ENCODE assay signal across 23 cellular contexts in genomic region chr4:184728858-184729257, GRCh38. TPM values are rescaled to one million over a fixed set of nuclear protein-coding genes. Genes with fewer than 3 reads are reported as not detected.
DNase-seq lines count a peak whose midpoint lies in the region; ATAC-seq, FAIRE-seq and TF ChIP-seq lines count a peak whose summit lies in the region.
"Had no signal": no experiment of that assay in that cellular context is flagged by ENCODE, and none has a peak within 500 bp of the region (broad histone marks: within the 10 kb centered on the region; RNA-seq: fewer than 3 reads in every experiment).

No MANE protein-coding gene starts in this region.

- no peaks in the 10 kb centered on the region for H3K9me3 ChIP-seq in astrocyte (ENCODE audit: insufficient read depth, low read depth, low read length)
- H3K9me3 ChIP-seq: pancreas, upper lobe of right lung had no signal

- H3K27me3 Mint-ChIP-seq in astrocyte (ENCODE audit: low read depth, unreplicated experiment) (no peaks in the 10 kb centered on the region), osteocyte (ENCODE audit: unreplicated experiment) (no peaks in the 10 kb centered on the region)
- H3K27me3 Mint-ChIP-seq: activated CD4-positive, alpha-beta memory T cell treated with anti-CD3 and anti-CD28 coated beads, Interleukin-2, amount 10 ng/mL, durations not matched to agents 7 days and 5 days; activated T-cell treated with anti-CD3 and anti-CD28 coated beads, Interleukin-2, amount 50 U/mL, for 24 hours; stimulated activated naive CD8-positive, alpha-beta T cell treated with anti-CD3 and anti-CD28 coated beads, Interleukin-15, amount 100 ng/mL, for 72 hours had no signal

- H3K27ac ChIP-seq in astrocyte (ENCODE audit: low read depth, low read length), result peak overlapping the region; percentile 49
- H3K27ac ChIP-seq: pancreas, RWPE1, upper lobe of right lung, VCaP had no signal

- H3K36me3 ChIP-seq in astrocyte (ENCODE audit: insufficient read depth, low read length), result peaks cover 4% of the 10 kb centered on the region
- H3K36me3 ChIP-seq: pancreas, upper lobe of right lung had no signal

- H3K27ac Mint-ChIP-seq in astrocyte (ENCODE audit: unreplicated experiment), result no peak overlapping the region
- peak overlapping the region; percentile 6 for H3K27ac Mint-ChIP-seq in osteocyte (ENCODE audit: unreplicated experiment)
- H3K27ac Mint-ChIP-seq in activated naive CD4-positive, alpha-beta T cell treated with anti-CD3 and anti-CD28 coated beads, Interleukin-2, amount 50 U/mL, for 72 hours, result no peak overlapping the region
- H3K27ac Mint-ChIP-seq: activated CD4-positive, alpha-beta memory T cell treated with anti-CD3 and anti-CD28 coated beads, Interleukin-2, amount 10 ng/mL, durations not matched to agents 7 days and 5 days; activated T-cell treated with anti-CD3 and anti-CD28 coated beads, Interleukin-2, amount 50 U/mL, for 24 hours had no signal

- H3K4me3 ChIP-seq in astrocyte (ENCODE audit: insufficient read depth, low read depth, low read length) (no peak overlapping the region), fibroblast of mammary gland (ENCODE audit: control insufficient read depth, low read depth, low read length) (no peak overlapping the region)
- H3K4me3 ChIP-seq: pancreas, upper lobe of right lung had no signal

- no peak overlapping the region for H3K4me3 Mint-ChIP-seq in astrocyte (ENCODE audit: unreplicated experiment)
- no peak overlapping the region for H3K4me3 Mint-ChIP-seq in osteocyte (ENCODE audit: unreplicated experiment)
- H3K4me3 Mint-ChIP-seq: activated CD4-positive, alpha-beta memory T cell treated with anti-CD3 and anti-CD28 coated beads, Interleukin-2, amount 10 ng/mL, durations not matched to agents 7 days and 5 days; activated T-cell treated with anti-CD3 and anti-CD28 coated beads, Interleukin-2, amount 50 U/mL, for 24 hours; stimulated activated naive CD8-positive, alpha-beta T cell treated with anti-CD3 and anti-CD28 coated beads, Interleukin-15, amount 100 ng/mL, for 72 hours had no signal

- ATAC-seq in GM19455 (IDR thresholded peaks at IDR 0.05; ENCODE audit: unreplicated experiment), result no peak
- no peak for ATAC-seq in GM21381 (IDR thresholded peaks at IDR 0.05; ENCODE audit: unreplicated experiment)
- ATAC-seq in activated naive CD4-positive, alpha-beta T cell treated with anti-CD3 and anti-CD28 coated beads, Interleukin-2, amount 50 U/mL, for 72 hours, result no peak
- ATAC-seq: left ventricle myocardium superior; pancreas; stimulated activated naive CD8-positive, alpha-beta T cell treated with anti-CD3 and anti-CD28 coated beads, Interleukin-15, amount 100 ng/mL, for 72 hours; upper lobe of right lung had no signal

- H3K4me1 Mint-ChIP-seq in astrocyte (ENCODE audit: low read depth, unreplicated experiment) (peaks cover 14% of the 10 kb centered on the region), osteocyte (ENCODE audit: unreplicated experiment) (peaks cover 32% of the 10 kb centered on the region)

- H3K36me3 Mint-ChIP-seq in astrocyte (ENCODE audit: low read depth, unreplicated experiment) (no peaks in the 10 kb centered on the region), osteocyte (ENCODE audit: unreplicated experiment) (no peaks in the 10 kb centered on the region)
- H3K36me3 Mint-ChIP-seq in activated naive CD4-positive, alpha-beta T cell treated with anti-CD3 and anti-CD28 coated beads, Interleukin-2, amount 50 U/mL, for 72 hours, result peaks cover 44 to 52% of the 10 kb centered on the region in 2 donors

- no peak overlapping the region for H2AFZ ChIP-seq in astrocyte (ENCODE audit: low read depth, low read length)

- peak overlapping the region; percentile 47 for H3K4me2 ChIP-seq in astrocyte (ENCODE audit: low read length)

- H3K9me3 Mint-ChIP-seq in astrocyte (ENCODE audit: unreplicated experiment), result no peaks in the 10 kb centered on the region
- no peaks in the 10 kb centered on the region for H3K9me3 Mint-ChIP-seq in osteocyte (ENCODE audit: unreplicated experiment)
- H3K9me3 Mint-ChIP-seq in activated naive CD4-positive, alpha-beta T cell treated with anti-CD3 and anti-CD28 coated beads, Interleukin-2, amount 50 U/mL, for 72 hours, result no peaks in the 10 kb centered on the region
- H3K9me3 Mint-ChIP-seq: activated CD4-positive, alpha-beta memory T cell treated with anti-CD3 and anti-CD28 coated beads, Interleukin-2, amount 10 ng/mL, durations not matched to agents 7 days and 5 days; activated T-cell treated with anti-CD3 and anti-CD28 coated beads, Interleukin-2, amount 50 U/mL, for 24 hours; stimulated activated naive CD8-positive, alpha-beta T cell treated with anti-CD3 and anti-CD28 coated beads, Interleukin-15, amount 100 ng/mL, for 72 hours had no signal

- H3K9ac ChIP-seq in astrocyte (ENCODE audit: low read length), result peak overlapping the region; percentile 15

- peaks cover 23% of the 10 kb centered on the region for H3K4me1 ChIP-seq in astrocyte (ENCODE audit: insufficient read depth, low read length)
- H3K4me1 ChIP-seq: pancreas had no signal

- no peak for FAIRE-seq in astrocyte (lab: Jason Lieb, UNC)
- FAIRE-seq: pancreas had no signal

- H3K27me3 ChIP-seq in astrocyte (ENCODE audit: insufficient read depth, low read length), result no peaks in the 10 kb centered on the region
- H3K27me3 ChIP-seq: pancreas, upper lobe of right lung had no signal

- peak; percentile 86 for DNase-seq in HT1080 (ENCODE audit: low read depth)
- DNase-seq in astrocyte (ENCODE audit: low read depth), result peak; percentile 61
- peak; percentile 26 for DNase-seq in fibroblast of mammary gland (ENCODE audit: low read depth)
- no peak for DNase-seq in osteocyte (ENCODE audit: extremely low spot score, unreplicated experiment)
- no peak for DNase-seq in NCI-H1436 treated with DMSO at 0.1 percent for 48 hours (lab: John Stamatoyannopoulos, UW)
- DNase-seq in activated naive CD4-positive, alpha-beta T cell treated with anti-CD3 and anti-CD28 coated beads, Interleukin-2, amount 50 U/mL, for 72 hours (ENCODE audit: low spot score in 2 of 2), result no peak
- DNase-seq: activated CD4-positive, alpha-beta memory T cell treated with anti-CD3 and anti-CD28 coated beads, Interleukin-2, amount 10 ng/mL, durations not matched to agents 7 days and 5 days; activated naive CD4-positive, alpha-beta T cell treated with Interleukin-2 at 50 U/mL for 16 hours; activated T-cell treated with anti-CD3 and anti-CD28 coated beads, Interleukin-2, amount 50 U/mL, for 24 hours; AML-193; aorta; COR-L47; KBM-7; left ventricle myocardium superior; NCI-H2029 treated with DMSO at 0.1 percent for 48 hours; pancreas; stimulated activated naive CD8-positive, alpha-beta T cell treated with anti-CD3 and anti-CD28 coated beads, Interleukin-15, amount 100 ng/mL, for 72 hours; T-helper 1 cell; upper lobe of right lung had no signal

- TF ChIP-seq CTCF in astrocyte (IDR thresholded peaks at IDR 0.05; ENCODE audit: insufficient read depth, low read depth, low read length) (no peak), fibroblast of mammary gland (conservative IDR thresholded peaks at IDR 0.05; ENCODE audit: control insufficient read depth, insufficient read depth, low read depth, low read length) (no peak), osteocyte (IDR thresholded peaks at IDR 0.05) (no peak)

- H3K79me2 ChIP-seq in astrocyte (ENCODE audit: insufficient read depth, low read length), result peaks cover 38% of the 10 kb centered on the region

- H4K20me1 ChIP-seq in astrocyte (ENCODE audit: insufficient read depth, low read length), result no peaks in the 10 kb centered on the region

RNA-seq across cellular contexts. Expression of gene CENPU, which starts 5.0 kb away (rescaled TPM):
- 37.1 and 37.3 TPM in 2 replicates for total RNA-seq in HT1080 (2014; rRNA removed; shearing (Covaris generic))
- 35.6 and 39.1 TPM in 2 replicates for polyA plus RNA-seq in HT1080 (2015; cell fraction: cytosol; rRNA removed)
- 51.2 and 55.4 TPM in 2 replicates for polyA plus RNA-seq in HT1080 (2015; cell fraction: nucleus; rRNA removed)
- total RNA-seq in astrocyte, result 3.0 and 6.0 TPM in 2 replicates
- total RNA-seq in osteocyte, result 6.9 and 8.8 TPM in 2 replicates
- total RNA-seq in activated naive CD4-positive, alpha-beta T cell treated with anti-CD3 and anti-CD28 coated beads, Interleukin-2, amount 50 U/mL, for 72 hours, result 10 to 100 TPM; 73.8 to 75.1 TPM

Comparison
In these comparisons a context has a peak if more than half of its experiments do, and no peak if none do; other contexts are left out.
1. DNase-seq: peak in HT1080 (single experiment), astrocyte (single experiment) and fibroblast of mammary gland (single experiment); none in osteocyte (single experiment), NCI-H1436 treated with DMSO at 0.1 percent for 48 hours (single experiment) and activated naive CD4-positive, alpha-beta T cell treated with anti-CD3 and anti-CD28 coated beads, Interleukin-2, amount 50 U/mL, for 72 hours (0 of 2).